In the genomic region with DNA sequence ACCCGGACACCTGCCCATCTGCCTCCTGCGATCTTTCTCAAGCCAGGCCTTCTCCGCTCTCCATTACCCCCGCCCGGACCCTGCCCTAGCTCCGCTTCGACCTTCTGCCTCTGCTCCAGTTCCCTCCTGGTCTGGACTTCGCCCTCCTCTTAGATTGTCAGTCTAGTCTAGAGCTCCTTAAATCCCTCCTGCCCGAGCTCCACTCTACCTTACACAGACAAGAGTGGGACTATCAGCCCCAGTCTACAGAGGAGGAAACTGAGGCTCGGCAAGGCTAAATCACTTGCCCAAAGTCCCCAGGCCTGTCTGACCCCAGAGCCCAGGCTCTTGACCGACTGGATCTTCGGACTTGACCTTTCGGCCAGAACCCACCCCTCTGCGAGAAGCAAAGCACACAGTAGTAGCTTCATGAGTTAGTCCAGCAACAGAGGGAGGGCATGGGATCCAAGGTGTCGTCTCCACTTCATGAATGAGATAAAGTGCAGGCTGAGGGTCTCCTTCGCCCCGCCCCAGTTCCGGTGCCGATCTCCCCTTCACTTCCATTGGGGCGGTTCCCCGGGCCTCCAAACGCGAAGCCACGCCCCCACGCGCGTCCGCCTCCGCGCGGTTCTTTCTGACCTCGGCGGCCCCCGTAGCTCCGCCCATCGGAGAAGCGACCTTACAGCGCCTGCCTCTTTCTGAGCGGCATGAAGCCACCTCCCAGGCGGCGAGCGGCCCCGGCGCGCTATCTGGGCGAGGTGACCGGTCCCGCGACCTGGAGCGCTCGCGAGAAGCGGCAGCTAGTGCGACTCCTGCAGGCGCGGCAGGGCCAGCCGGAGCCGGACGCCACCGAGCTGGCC, we compare ENCODE assay signal across 1 cellular context.
TF ChIP-seq lines count a peak whose summit lies in the region.

A gene with protein sequence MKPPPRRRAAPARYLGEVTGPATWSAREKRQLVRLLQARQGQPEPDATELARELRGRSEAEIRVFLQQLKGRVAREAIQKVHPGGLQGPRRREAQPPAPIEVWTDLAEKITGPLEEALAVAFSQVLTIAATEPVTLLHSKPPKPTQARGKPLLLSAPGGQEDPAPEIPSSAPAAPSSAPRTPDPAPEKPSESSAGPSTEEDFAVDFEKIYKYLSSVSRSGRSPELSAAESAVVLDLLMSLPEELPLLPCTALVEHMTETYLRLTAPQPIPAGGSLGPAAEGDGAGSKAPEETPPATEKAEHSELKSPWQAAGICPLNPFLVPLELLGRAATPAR (plus strand): TSS at position 658 of the 839 bp plus-strand sequence. CDS start 29 bp downstream, at position 687.

TF ChIP-seq in HEK293, 187 proteins besides CTCF, POLR2A, EP300 and RAD21 (continued from another document):
- TF ChIP-seq, protein P1, sequence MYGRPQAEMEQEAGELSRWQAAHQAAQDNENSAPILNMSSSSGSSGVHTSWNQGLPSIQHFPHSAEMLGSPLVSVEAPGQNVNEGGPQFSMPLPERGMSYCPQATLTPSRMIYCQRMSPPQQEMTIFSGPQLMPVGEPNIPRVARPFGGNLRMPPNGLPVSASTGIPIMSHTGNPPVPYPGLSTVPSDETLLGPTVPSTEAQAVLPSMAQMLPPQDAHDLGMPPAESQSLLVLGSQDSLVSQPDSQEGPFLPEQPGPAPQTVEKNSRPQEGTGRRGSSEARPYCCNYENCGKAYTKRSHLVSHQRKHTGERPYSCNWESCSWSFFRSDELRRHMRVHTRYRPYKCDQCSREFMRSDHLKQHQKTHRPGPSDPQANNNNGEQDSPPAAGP (tag by site-specific recombination; IDR thresholded peaks at IDR 0.05), result peak; percentile 40; the same call in 1 of the 2 replicates
- TF ChIP-seq, protein P2, sequence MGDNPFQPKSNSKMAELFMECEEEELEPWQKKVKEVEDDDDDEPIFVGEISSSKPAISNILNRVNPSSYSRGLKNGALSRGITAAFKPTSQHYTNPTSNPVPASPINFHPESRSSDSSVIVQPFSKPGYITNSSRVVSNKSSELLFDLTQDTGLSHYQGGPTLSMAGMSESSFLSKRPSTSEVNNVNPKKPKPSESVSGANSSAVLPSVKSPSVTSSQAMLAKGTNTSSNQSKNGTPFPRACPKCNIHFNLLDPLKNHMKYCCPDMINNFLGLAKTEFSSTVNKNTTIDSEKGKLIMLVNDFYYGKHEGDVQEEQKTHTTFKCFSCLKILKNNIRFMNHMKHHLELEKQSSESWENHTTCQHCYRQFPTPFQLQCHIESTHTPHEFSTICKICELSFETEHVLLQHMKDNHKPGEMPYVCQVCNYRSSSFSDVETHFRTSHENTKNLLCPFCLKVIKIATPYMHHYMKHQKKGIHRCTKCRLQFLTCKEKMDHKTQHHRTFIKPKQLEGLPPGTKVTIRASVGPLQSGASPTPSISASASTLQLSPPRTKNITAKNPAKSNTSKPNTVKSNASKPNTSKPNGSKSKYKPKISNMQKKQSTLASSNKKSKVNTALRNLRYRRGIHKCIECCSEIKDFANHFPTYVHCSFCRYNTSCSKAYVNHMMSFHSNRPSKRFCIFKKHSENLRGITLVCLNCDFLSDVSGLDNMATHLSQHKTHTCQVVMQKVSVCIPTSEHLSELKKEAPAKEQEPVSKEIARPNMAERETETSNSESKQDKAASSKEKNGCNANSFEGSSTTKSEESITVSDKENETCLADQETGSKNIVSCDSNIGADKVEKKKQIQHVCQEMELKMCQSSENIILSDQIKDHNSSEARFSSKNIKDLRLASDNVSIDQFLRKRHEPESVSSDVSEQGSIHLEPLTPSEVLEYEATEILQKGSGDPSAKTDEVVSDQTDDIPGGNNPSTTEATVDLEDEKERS (tag by site-specific recombination; IDR thresholded peaks at IDR 0.05), result no peak
- peak; percentile 77; the same call in 1 of the 2 replicates for TF ChIP-seq ZNF324 (tag by site-specific recombination; IDR thresholded peaks at IDR 0.05)
- TF ChIP-seq ZBTB17 (tag by site-specific recombination; IDR thresholded peaks at IDR 0.05), result no peak
- TF ChIP-seq ZBTB7A (tag by site-specific recombination; IDR thresholded peaks at IDR 0.05; ENCODE audit: low read depth), result peak; percentile 37; the same call in 1 of the 2 replicates
- TF ChIP-seq MZF1 (tag by site-specific recombination; IDR thresholded peaks at IDR 0.05; ENCODE audit: borderline replicate concordance), result no peak
- TF ChIP-seq ZNF138 (tag by site-specific recombination; IDR thresholded peaks at IDR 0.05; ENCODE audit: borderline replicate concordance), result no peak
- peak; percentile 10; the same call in 1 of the 2 replicates for TF ChIP-seq ZBTB8A (tag by site-specific recombination; IDR thresholded peaks at IDR 0.05)
- TF ChIP-seq KLF9 (tag by site-specific recombination; IDR thresholded peaks at IDR 0.05; ENCODE audit: low read depth), result peak; percentile 88
- peak; percentile 90 for TF ChIP-seq KLF16 (tag by site-specific recombination; IDR thresholded peaks at IDR 0.05)
- TF ChIP-seq, protein P3, sequence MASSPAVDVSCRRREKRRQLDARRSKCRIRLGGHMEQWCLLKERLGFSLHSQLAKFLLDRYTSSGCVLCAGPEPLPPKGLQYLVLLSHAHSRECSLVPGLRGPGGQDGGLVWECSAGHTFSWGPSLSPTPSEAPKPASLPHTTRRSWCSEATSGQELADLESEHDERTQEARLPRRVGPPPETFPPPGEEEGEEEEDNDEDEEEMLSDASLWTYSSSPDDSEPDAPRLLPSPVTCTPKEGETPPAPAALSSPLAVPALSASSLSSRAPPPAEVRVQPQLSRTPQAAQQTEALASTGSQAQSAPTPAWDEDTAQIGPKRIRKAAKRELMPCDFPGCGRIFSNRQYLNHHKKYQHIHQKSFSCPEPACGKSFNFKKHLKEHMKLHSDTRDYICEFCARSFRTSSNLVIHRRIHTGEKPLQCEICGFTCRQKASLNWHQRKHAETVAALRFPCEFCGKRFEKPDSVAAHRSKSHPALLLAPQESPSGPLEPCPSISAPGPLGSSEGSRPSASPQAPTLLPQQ (tag by site-specific recombination; IDR thresholded peaks at IDR 0.05), result peak; percentile 45; the same call in 1 of the 2 replicates
- peak; percentile 56; the same call in 1 of the 2 replicates for TF ChIP-seq KLF1 (tag by site-specific recombination; IDR thresholded peaks at IDR 0.05)
- peak; percentile 98 for TF ChIP-seq ZNF335 (tag by site-specific recombination; conservative IDR thresholded peaks at IDR 0.05)
- no peak for TF ChIP-seq ZNF311 (tag by site-specific recombination; IDR thresholded peaks at IDR 0.05; ENCODE audit: borderline replicate concordance)
- TF ChIP-seq, protein P4, sequence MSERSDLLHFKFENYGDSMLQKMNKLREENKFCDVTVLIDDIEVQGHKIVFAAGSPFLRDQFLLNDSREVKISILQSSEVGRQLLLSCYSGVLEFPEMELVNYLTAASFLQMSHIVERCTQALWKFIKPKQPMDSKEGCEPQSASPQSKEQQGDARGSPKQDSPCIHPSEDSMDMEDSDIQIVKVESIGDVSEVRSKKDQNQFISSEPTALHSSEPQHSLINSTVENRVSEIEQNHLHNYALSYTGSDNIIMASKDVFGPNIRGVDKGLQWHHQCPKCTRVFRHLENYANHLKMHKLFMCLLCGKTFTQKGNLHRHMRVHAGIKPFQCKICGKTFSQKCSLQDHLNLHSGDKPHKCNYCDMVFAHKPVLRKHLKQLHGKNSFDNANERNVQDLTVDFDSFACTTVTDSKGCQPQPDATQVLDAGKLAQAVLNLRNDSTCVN (tag by site-specific recombination; optimal IDR thresholded peaks at IDR 0.05), result peak; percentile 88
- TF ChIP-seq ZNF629 (tag by site-specific recombination; IDR thresholded peaks at IDR 0.05), result peak; percentile 40; the same call in 1 of the 2 replicates
- peak; percentile 80 for TF ChIP-seq ZBTB20 (tag by site-specific recombination; IDR thresholded peaks at IDR 0.05)
- no peak for TF ChIP-seq ZNF174 (tag by site-specific recombination; IDR thresholded peaks at IDR 0.05)
- TF ChIP-seq ZNF701 (tag by site-specific recombination; IDR thresholded peaks at IDR 0.05), result no peak
- TF ChIP-seq ZNF76 (tag by site-specific recombination; IDR thresholded peaks at IDR 0.05; ENCODE audit: borderline replicate concordance, low read depth), result no peak; the same call in 1 of the 2 replicates
- TF ChIP-seq SP2 (tag by site-specific recombination; IDR thresholded peaks at IDR 0.05), result peak; percentile 79
- TF ChIP-seq, protein P5, sequence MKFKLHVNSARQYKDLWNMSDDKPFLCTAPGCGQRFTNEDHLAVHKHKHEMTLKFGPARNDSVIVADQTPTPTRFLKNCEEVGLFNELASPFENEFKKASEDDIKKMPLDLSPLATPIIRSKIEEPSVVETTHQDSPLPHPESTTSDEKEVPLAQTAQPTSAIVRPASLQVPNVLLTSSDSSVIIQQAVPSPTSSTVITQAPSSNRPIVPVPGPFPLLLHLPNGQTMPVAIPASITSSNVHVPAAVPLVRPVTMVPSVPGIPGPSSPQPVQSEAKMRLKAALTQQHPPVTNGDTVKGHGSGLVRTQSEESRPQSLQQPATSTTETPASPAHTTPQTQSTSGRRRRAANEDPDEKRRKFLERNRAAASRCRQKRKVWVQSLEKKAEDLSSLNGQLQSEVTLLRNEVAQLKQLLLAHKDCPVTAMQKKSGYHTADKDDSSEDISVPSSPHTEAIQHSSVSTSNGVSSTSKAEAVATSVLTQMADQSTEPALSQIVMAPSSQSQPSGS (tag by site-specific recombination; IDR thresholded peaks at IDR 0.05; ENCODE audit: low read depth), result no peak
- TF ChIP-seq ZNF843 (tag by site-specific recombination; IDR thresholded peaks at IDR 0.05), result no peak
- TF ChIP-seq GLIS2 (tag by site-specific recombination; IDR thresholded peaks at IDR 0.05), result peak; percentile 55
- peak; percentile 60 for TF ChIP-seq GLIS1 (tag by site-specific recombination; IDR thresholded peaks at IDR 0.05)
- peak; percentile 63; the same call in 1 of the 2 replicates for TF ChIP-seq ZEB2 (tag by site-specific recombination; IDR thresholded peaks at IDR 0.05)
- no peak for TF ChIP-seq ZNF707 (tag by site-specific recombination; IDR thresholded peaks at IDR 0.05)
- TF ChIP-seq KLF8 (tag by site-specific recombination; IDR thresholded peaks at IDR 0.05), result peak; percentile 81
- peak; percentile 73 for TF ChIP-seq ZNF600 (tag by site-specific recombination; IDR thresholded peaks at IDR 0.05)
- TF ChIP-seq ZNF266 (tag by site-specific recombination; IDR thresholded peaks at IDR 0.05; ENCODE audit: low read depth), result no peak
- peak; percentile 16; the same call in 1 of the 2 replicates for TF ChIP-seq ZFP69B (tag by site-specific recombination; IDR thresholded peaks at IDR 0.05)
- 0 out of 2 replicates have a peak, but pooled peaks have one; percentile 13 for TF ChIP-seq BCL11A (tag by site-specific recombination; IDR thresholded peaks at IDR 0.05; ENCODE audit: low read depth)
- no peak for TF ChIP-seq MEIS1 (CRISPR knock-in tag; IDR thresholded peaks at IDR 0.05; ENCODE audit: borderline replicate concordance)
- TF ChIP-seq ZNF660 (tag by site-specific recombination; IDR thresholded peaks at IDR 0.05), result peak; percentile 54
- peak; percentile 66 for TF ChIP-seq SP7 (tag by site-specific recombination; IDR thresholded peaks at IDR 0.05)
- 0 out of 2 replicates have a peak, but pooled peaks have one; percentile 49 for TF ChIP-seq HOXC10 (CRISPR knock-in tag; IDR thresholded peaks at IDR 0.05)
- TF ChIP-seq, protein P6, sequence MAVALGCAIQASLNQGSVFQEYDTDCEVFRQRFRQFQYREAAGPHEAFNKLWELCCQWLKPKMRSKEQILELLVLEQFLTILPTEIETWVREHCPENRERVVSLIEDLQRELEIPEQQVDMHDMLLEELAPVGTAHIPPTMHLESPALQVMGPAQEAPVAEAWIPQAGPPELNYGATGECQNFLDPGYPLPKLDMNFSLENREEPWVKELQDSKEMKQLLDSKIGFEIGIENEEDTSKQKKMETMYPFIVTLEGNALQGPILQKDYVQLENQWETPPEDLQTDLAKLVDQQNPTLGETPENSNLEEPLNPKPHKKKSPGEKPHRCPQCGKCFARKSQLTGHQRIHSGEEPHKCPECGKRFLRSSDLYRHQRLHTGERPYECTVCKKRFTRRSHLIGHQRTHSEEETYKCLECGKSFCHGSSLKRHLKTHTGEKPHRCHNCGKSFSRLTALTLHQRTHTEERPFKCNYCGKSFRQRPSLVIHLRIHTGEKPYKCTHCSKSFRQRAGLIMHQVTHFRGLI (tag by site-specific recombination; IDR thresholded peaks at IDR 0.05), result no peak
- TF ChIP-seq, protein P7, sequence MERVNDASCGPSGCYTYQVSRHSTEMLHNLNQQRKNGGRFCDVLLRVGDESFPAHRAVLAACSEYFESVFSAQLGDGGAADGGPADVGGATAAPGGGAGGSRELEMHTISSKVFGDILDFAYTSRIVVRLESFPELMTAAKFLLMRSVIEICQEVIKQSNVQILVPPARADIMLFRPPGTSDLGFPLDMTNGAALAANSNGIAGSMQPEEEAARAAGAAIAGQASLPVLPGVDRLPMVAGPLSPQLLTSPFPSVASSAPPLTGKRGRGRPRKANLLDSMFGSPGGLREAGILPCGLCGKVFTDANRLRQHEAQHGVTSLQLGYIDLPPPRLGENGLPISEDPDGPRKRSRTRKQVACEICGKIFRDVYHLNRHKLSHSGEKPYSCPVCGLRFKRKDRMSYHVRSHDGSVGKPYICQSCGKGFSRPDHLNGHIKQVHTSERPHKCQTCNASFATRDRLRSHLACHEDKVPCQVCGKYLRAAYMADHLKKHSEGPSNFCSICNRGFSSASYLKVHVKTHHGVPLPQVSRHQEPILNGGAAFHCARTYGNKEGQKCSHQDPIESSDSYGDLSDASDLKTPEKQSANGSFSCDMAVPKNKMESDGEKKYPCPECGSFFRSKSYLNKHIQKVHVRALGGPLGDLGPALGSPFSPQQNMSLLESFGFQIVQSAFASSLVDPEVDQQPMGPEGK (tag by site-specific recombination; IDR thresholded peaks at IDR 0.05), result peak; percentile 29; the same call in 1 of the 2 replicates
- TF ChIP-seq ZNF610 (tag by site-specific recombination; IDR thresholded peaks at IDR 0.05; ENCODE audit: borderline replicate concordance), result peak; percentile 90; the same call in 1 of the 2 replicates
